In the genomic region with DNA sequence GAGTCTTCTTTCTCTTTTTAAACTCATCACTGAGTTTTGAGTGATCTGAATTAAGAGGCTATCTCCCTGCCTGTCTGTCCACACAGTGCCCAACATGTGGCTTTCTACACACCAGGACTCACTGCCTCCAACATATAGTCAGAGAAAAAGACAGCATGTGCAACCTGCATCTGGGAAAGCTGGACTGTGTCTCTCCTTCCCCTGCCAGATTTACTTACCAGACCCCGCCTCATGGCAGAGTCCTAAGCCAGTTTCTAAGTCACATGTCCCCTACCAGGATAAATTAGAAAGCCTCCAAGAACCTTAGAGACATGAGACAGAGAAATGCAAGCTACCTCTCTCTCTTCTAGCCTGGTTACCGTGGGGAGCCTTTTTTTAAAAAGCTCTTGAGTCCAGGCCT, we compare ENCODE assay signal across 1 cellular context.
TF ChIP-seq lines count a peak whose summit lies in the region.

No MANE protein-coding gene starts in this region.

TF ChIP-seq in A549, 52 proteins besides CTCF, POLR2A, EP300 and RAD21 (continued from another document):
- TF ChIP-seq CHD2 (IDR thresholded peaks at IDR 0.05; ENCODE audit: low read length, partially characterized antibody) (no peak), JUNB (IDR thresholded peaks at IDR 0.05) (no peak), MAFK (IDR thresholded peaks at IDR 0.05; ENCODE audit: partially characterized antibody) (no peak), HOXA7 (CRISPR knock-in tag; IDR thresholded peaks at IDR 0.05) (no peak), SMC3 (IDR thresholded peaks at IDR 0.05) (no peak)
- TF ChIP-seq, protein P1, sequence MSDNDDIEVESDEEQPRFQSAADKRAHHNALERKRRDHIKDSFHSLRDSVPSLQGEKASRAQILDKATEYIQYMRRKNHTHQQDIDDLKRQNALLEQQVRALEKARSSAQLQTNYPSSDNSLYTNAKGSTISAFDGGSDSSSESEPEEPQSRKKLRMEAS (IDR thresholded peaks at IDR 0.05), result no peak
- TF ChIP-seq, protein P2, sequence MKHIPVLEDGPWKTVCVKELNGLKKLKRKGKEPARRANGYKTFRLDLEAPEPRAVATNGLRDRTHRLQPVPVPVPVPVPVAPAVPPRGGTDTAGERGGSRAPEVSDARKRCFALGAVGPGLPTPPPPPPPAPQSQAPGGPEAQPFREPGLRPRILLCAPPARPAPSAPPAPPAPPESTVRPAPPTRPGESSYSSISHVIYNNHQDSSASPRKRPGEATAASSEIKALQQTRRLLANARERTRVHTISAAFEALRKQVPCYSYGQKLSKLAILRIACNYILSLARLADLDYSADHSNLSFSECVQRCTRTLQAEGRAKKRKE (CRISPR knock-in tag; IDR thresholded peaks at IDR 0.05; ENCODE audit: low read depth), result no peak
